Comparison of ENCODE assay signal across 20 cellular contexts in genomic region chr3:157836022-157836421, GRCh38.
"Had no signal": no experiment of that assay in that cellular context is flagged by ENCODE, and none has a peak within 500 bp of the region (broad histone marks: within the 10 kb centered on the region; RNA-seq: fewer than 3 reads in every experiment).

No MANE protein-coding gene starts in this region.

- ATAC-seq: activated CD4-positive, alpha-beta T cell treated with anti-CD3 and anti-CD28 coated beads for 36 hours; effector memory CD8-positive, alpha-beta T cell; esophagus mucosa; stimulated activated memory B cell treated with anti-CD40 and anti-IgM and Interleukin-4, amounts not matched to agents 10 μg/mL and 1 μg/mL and 100 μg/mL, for 72 hours had no signal

- H3K36me3 ChIP-seq: transverse colon, uterus had no signal

- H3K4me3 ChIP-seq: dorsolateral prefrontal cortex, lung, transverse colon, uterus had no signal

- H3K4me3 Mint-ChIP-seq: activated B cell treated with CpG ODN at 0.5 μM for 24 hours; activated CD4-positive, alpha-beta T cell treated with anti-CD3 and anti-CD28 coated beads for 36 hours; activated naive CD8-positive, alpha-beta T cell treated with anti-CD3 and anti-CD28 coated beads for 36 hours; central memory CD8-positive, alpha-beta T cell; effector memory CD8-positive, alpha-beta T cell; naive B cell; neural crest cell; stimulated activated memory B cell treated with anti-CD40 and anti-IgM and Interleukin-4, amounts not matched to agents 10 μg/mL and 1 μg/mL and 100 μg/mL, for 72 hours; T-helper 1 cell treated with Interleukin-12 subunit alpha and Interleukin-12 subunit beta and Interleukin-4 antibody, amounts not matched to agents 30 μg/mL and 1 μg/mL, for 36 hours had no signal

- H3K27ac ChIP-seq: dorsolateral prefrontal cortex, transverse colon, uterus had no signal

- H3K36me3 Mint-ChIP-seq: activated naive CD8-positive, alpha-beta T cell treated with anti-CD3 and anti-CD28 coated beads for 36 hours; naive B cell; stimulated activated memory B cell treated with anti-CD40 and anti-IgM and Interleukin-4, amounts not matched to agents 10 μg/mL and 1 μg/mL and 100 μg/mL, for 72 hours had no signal

- H3K9me3 ChIP-seq: transverse colon, uterus had no signal

- H3K27me3 ChIP-seq: transverse colon, uterus had no signal

- H3K4me1 Mint-ChIP-seq: activated B cell treated with CpG ODN at 0.5 μM for 24 hours; activated CD4-positive, alpha-beta T cell treated with anti-CD3 and anti-CD28 coated beads for 36 hours; activated naive CD8-positive, alpha-beta T cell treated with anti-CD3 and anti-CD28 coated beads for 36 hours; central memory CD8-positive, alpha-beta T cell; naive B cell; neural crest cell; stimulated activated memory B cell treated with anti-CD40 and anti-IgM and Interleukin-4, amounts not matched to agents 10 μg/mL and 1 μg/mL and 100 μg/mL, for 72 hours had no signal

- H3K27ac Mint-ChIP-seq: activated B cell treated with CpG ODN at 0.5 μM for 24 hours; activated CD4-positive, alpha-beta T cell treated with anti-CD3 and anti-CD28 coated beads for 36 hours; activated naive CD8-positive, alpha-beta T cell treated with anti-CD3 and anti-CD28 coated beads for 36 hours; effector memory CD8-positive, alpha-beta T cell; naive B cell; stimulated activated memory B cell treated with anti-CD40 and anti-IgM and Interleukin-4, amounts not matched to agents 10 μg/mL and 1 μg/mL and 100 μg/mL, for 72 hours; T-helper 1 cell treated with Interleukin-12 subunit alpha and Interleukin-12 subunit beta and Interleukin-4 antibody, amounts not matched to agents 30 μg/mL and 1 μg/mL, for 36 hours had no signal

- H3K27me3 Mint-ChIP-seq: activated naive CD8-positive, alpha-beta T cell treated with anti-CD3 and anti-CD28 coated beads for 36 hours had no signal

- DNase-seq: activated B cell treated with CpG ODN at 0.5 μM for 24 hours; activated CD4-positive, alpha-beta T cell treated with anti-CD3 and anti-CD28 coated beads for 36 hours; activated CD4-positive, alpha-beta T cell treated with anti-CD3 and anti-CD28 coated beads, Interleukin-2, amount 50 U/mL, for 4 hours; activated naive CD4-positive, alpha-beta T cell treated with Interleukin-2 at 50 U/mL for 16 hours; activated naive CD8-positive, alpha-beta T cell treated with anti-CD3 and anti-CD28 coated beads for 36 hours; activated T-cell treated with anti-CD3 and anti-CD28 coated beads, Interleukin-2, amount 50 U/mL, for 48 hours; dorsolateral prefrontal cortex; effector memory CD8-positive, alpha-beta T cell; naive B cell; small intestine; stimulated activated CD4-positive, alpha-beta T cell treated with anti-CD3 and anti-CD28 coated beads, Interleukin-2, amount 100 ng/mL, for 24 hours; T1000; transverse colon; uterus had no signal

- H3K4me1 ChIP-seq: transverse colon, uterus had no signal

- H3K9me3 Mint-ChIP-seq: activated B cell treated with CpG ODN at 0.5 μM for 24 hours; activated naive CD8-positive, alpha-beta T cell treated with anti-CD3 and anti-CD28 coated beads for 36 hours; neural crest cell; stimulated activated memory B cell treated with anti-CD40 and anti-IgM and Interleukin-4, amounts not matched to agents 10 μg/mL and 1 μg/mL and 100 μg/mL, for 72 hours; T-helper 1 cell treated with Interleukin-12 subunit alpha and Interleukin-12 subunit beta and Interleukin-4 antibody, amounts not matched to agents 30 μg/mL and 1 μg/mL, for 36 hours had no signal
